ENCODE assay signal across 7 cellular contexts in the genomic region with DNA sequence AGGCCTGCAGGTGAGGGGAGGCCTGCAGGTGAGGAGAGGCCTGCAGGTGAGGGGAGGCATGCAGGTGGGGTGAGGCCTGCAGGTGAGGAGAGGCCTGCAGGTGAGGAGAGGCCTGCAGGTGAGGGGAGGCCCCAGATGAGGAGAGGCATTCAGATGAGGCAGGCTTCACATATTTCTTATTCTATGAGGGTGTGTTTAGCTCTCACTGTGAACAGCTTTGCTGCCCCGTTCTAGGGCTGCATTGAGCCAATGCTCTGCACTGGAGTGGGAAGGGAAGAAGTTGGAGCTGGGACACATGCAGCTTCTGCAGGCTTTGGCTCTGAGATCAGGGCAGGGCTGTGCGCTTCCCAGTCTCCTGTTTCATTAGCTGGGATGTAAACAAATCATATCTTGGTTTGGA. TPM values are rescaled to one million over a fixed set of nuclear protein-coding genes. Genes with fewer than 3 reads are reported as not detected.
"Had no signal": no experiment of that assay in that cellular context is flagged by ENCODE, and none has a peak within 500 bp of the region (broad histone marks: within the 10 kb centered on the region; RNA-seq: fewer than 3 reads in every experiment).

No MANE protein-coding gene starts in this region.

- ATAC-seq: HepG2, K562 had no signal

- H3K4me3 ChIP-seq: K562 had no signal

- DNase-seq: IMR-90, KBM-7 had no signal

- FAIRE-seq: HepG2, HTR-8/SVneo, K562 had no signal

- H3K36me3 Mint-ChIP-seq: IgD-negative memory B cell had no signal

- H3K27ac ChIP-seq: HL-60 had no signal

- H3K9me3 Mint-ChIP-seq: IgD-negative memory B cell had no signal

- H3K4me3 Mint-ChIP-seq: IgD-negative memory B cell had no signal

- H3K4me1 Mint-ChIP-seq: IgD-negative memory B cell had no signal

RNA-seq across cellular contexts. Expression of a gene that starts 19.5 kb away (rescaled TPM):
- total RNA-seq: HepG2, IMR-90, K562 had no signal
